20 cellular contexts compared by ENCODE assay signal in the genomic region with DNA sequence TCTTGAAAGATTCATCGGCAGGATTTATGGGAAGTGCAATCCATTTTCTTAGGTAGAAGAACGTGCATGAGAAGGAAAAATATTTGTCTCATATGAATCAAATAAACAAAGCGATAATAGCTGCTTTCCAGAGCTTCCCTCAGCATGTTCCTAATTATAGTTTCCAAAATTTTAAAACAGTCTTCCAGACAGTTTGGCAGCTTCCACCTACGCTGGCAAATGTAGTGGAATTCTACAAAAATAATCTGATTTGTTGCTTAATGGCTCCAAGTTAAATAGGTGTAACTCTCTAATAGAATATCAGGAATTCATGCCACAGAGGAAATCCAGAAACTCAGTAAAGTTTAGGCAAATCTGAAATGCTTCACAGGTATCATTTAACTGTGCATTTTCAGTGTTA.
"Had no signal": no experiment of that assay in that cellular context is flagged by ENCODE, and none has a peak within 500 bp of the region (broad histone marks: within the 10 kb centered on the region; RNA-seq: fewer than 3 reads in every experiment).

No MANE protein-coding gene starts in this region.

- H3K4me3 Mint-ChIP-seq: activated CD4-positive, alpha-beta T cell treated with anti-CD3 and anti-CD28 coated beads, Interleukin-2, amount 10 ng/mL, durations not matched to agents 7 days and 5 days; activated naive CD8-positive, alpha-beta T cell treated with anti-CD3 and anti-CD28 coated beads, Interleukin-2, amount 10 ng/mL, durations not matched to agents 7 days and 5 days; activated T-cell treated with anti-CD3 and anti-CD28 coated beads, Interleukin-2, amount 50 U/mL, for 72 hours; neural progenitor cell; T-helper 2 cell treated with Interferon-gamma antibody and Interleukin-4, amounts not matched to agents 5 μg/mL and 100 μg/mL, for 36 hours had no signal

- H3K9me3 Mint-ChIP-seq: activated CD4-positive, alpha-beta T cell treated with anti-CD3 and anti-CD28 coated beads, Interleukin-2, amount 10 ng/mL, durations not matched to agents 7 days and 5 days; activated naive CD8-positive, alpha-beta T cell treated with anti-CD3 and anti-CD28 coated beads, Interleukin-2, amount 10 ng/mL, durations not matched to agents 7 days and 5 days; activated T-cell treated with anti-CD3 and anti-CD28 coated beads, Interleukin-2, amount 50 U/mL, for 72 hours; neural progenitor cell; T-helper 2 cell treated with Interferon-gamma antibody and Interleukin-4, amounts not matched to agents 5 μg/mL and 100 μg/mL, for 36 hours had no signal

- H3K27me3 ChIP-seq: dorsolateral prefrontal cortex, foreskin keratinocyte, heart right ventricle, neural progenitor cell, pancreas, SJSA1, suprapubic skin, upper lobe of left lung had no signal

- H3K9me3 ChIP-seq: heart right ventricle, lower lobe of right lung, pancreas, SJSA1, suprapubic skin, upper lobe of left lung had no signal

- H3K4me1 ChIP-seq: foreskin keratinocyte, lower lobe of right lung, neural progenitor cell, pancreas, SJSA1, suprapubic skin, upper lobe of left lung had no signal

- H3K36me3 Mint-ChIP-seq: activated naive CD8-positive, alpha-beta T cell treated with anti-CD3 and anti-CD28 coated beads, Interleukin-2, amount 10 ng/mL, durations not matched to agents 7 days and 5 days had no signal

- DNase-seq: activated CD4-positive, alpha-beta T cell treated with anti-CD3 and anti-CD28 coated beads, Interleukin-2, amount 10 ng/mL, durations not matched to agents 7 days and 5 days; activated CD4-positive, CD25-positive, alpha-beta regulatory T cell; activated CD8-positive, alpha-beta memory T cell treated with anti-CD3 and anti-CD28 coated beads, Interleukin-2, amount 50 U/mL, for 48 hours; activated naive CD4-positive, alpha-beta T cell; activated naive CD8-positive, alpha-beta T cell treated with anti-CD3 and anti-CD28 coated beads, Interleukin-2, amount 10 ng/mL, durations not matched to agents 7 days and 5 days; activated T-cell treated with anti-CD3 and anti-CD28 coated beads, Interleukin-2, amount 50 U/mL, for 72 hours; anterior cingulate cortex; dorsolateral prefrontal cortex; foreskin keratinocyte; heart right ventricle; left cardiac atrium; lower lobe of right lung; pancreas; stimulated activated CD4-positive, alpha-beta T cell treated with anti-CD3 and anti-CD28 coated beads, Interleukin-15, amount 100 ng/mL, for 24 hours; stimulated activated CD4-positive, alpha-beta T cell treated with anti-CD3 and anti-CD28 coated beads, Interleukin-4, amount 100 ng/mL, for 1 hour; upper lobe of left lung had no signal

- H2AFZ ChIP-seq: neural progenitor cell had no signal

- H3K9ac ChIP-seq: neural progenitor cell had no signal

- H3K4me1 Mint-ChIP-seq: activated CD4-positive, alpha-beta T cell treated with anti-CD3 and anti-CD28 coated beads, Interleukin-2, amount 10 ng/mL, durations not matched to agents 7 days and 5 days; activated naive CD8-positive, alpha-beta T cell treated with anti-CD3 and anti-CD28 coated beads, Interleukin-2, amount 10 ng/mL, durations not matched to agents 7 days and 5 days; neural progenitor cell had no signal

- H3K4me2 ChIP-seq: neural progenitor cell had no signal

- H3K4me3 ChIP-seq: dorsolateral prefrontal cortex, heart right ventricle, lower lobe of right lung, neural progenitor cell, pancreas, SJSA1, suprapubic skin, upper lobe of left lung had no signal

- H3K27ac Mint-ChIP-seq: activated CD4-positive, alpha-beta T cell treated with anti-CD3 and anti-CD28 coated beads, Interleukin-2, amount 10 ng/mL, durations not matched to agents 7 days and 5 days; activated naive CD8-positive, alpha-beta T cell treated with anti-CD3 and anti-CD28 coated beads, Interleukin-2, amount 10 ng/mL, durations not matched to agents 7 days and 5 days; activated T-cell treated with anti-CD3 and anti-CD28 coated beads, Interleukin-2, amount 50 U/mL, for 72 hours; neural progenitor cell; T-helper 2 cell treated with Interferon-gamma antibody and Interleukin-4, amounts not matched to agents 5 μg/mL and 100 μg/mL, for 36 hours had no signal

- H3K27ac ChIP-seq: foreskin keratinocyte, lower lobe of right lung, neural progenitor cell, pancreas, SJSA1, suprapubic skin, upper lobe of left lung had no signal
